In genomic region chr6:43990627-43991619, GRCh38 we compare ENCODE assay signal across 1 cellular context.
TF ChIP-seq lines count a peak whose summit lies in the region.

No MANE protein-coding gene starts in this region.

TF ChIP-seq in HepG2, 621 proteins besides CTCF, POLR2A, EP300 and RAD21 (continued from another document and continues in another):
- no peak for TF ChIP-seq RNF219 (CRISPR knock-in tag; IDR thresholded peaks at IDR 0.05)
- peak; percentile 73 to 75 for TF ChIP-seq HMGXB4 (CRISPR knock-in tag; IDR thresholded peaks at IDR 0.05; ENCODE audit: borderline replicate concordance in 1 of 2, low read depth in 1 of 2)
- peak; percentile 57; the same call in 1 of the 2 replicates for TF ChIP-seq ZNF263 (CRISPR knock-in tag; IDR thresholded peaks at IDR 0.05)
- peak; percentile 25; the same call in 1 of the 2 replicates for TF ChIP-seq EED (CRISPR knock-in tag; IDR thresholded peaks at IDR 0.05)
- TF ChIP-seq ZNF446 (CRISPR knock-in tag; IDR thresholded peaks at IDR 0.05), result no peak
- no peak for TF ChIP-seq KMT2A (CRISPR knock-in tag; IDR thresholded peaks at IDR 0.05)
- no peak for TF ChIP-seq PCBP1 (IDR thresholded peaks at IDR 0.05; ENCODE audit: borderline replicate concordance, low read depth, low read length)
- peak; percentile 15 for TF ChIP-seq DNMT1 (CRISPR knock-in tag; IDR thresholded peaks at IDR 0.05)
- TF ChIP-seq ARID5B (CRISPR knock-in tag; IDR thresholded peaks at IDR 0.05), result peak; percentile 94
- TF ChIP-seq FOXO1 (CRISPR knock-in tag; IDR thresholded peaks at IDR 0.05), result peak; percentile 97
- peak; percentile 97 for TF ChIP-seq MTA1 (CRISPR knock-in tag; IDR thresholded peaks at IDR 0.05; ENCODE audit: borderline replicate concordance)
- TF ChIP-seq ZNF629 (CRISPR knock-in tag; conservative IDR thresholded peaks at IDR 0.05), result peak; percentile 99
- no peak for TF ChIP-seq ZBTB49 (CRISPR knock-in tag; IDR thresholded peaks at IDR 0.05; ENCODE audit: borderline replicate concordance)
- TF ChIP-seq ZNF615 (CRISPR knock-in tag; IDR thresholded peaks at IDR 0.05; ENCODE audit: borderline replicate concordance), result no peak
- TF ChIP-seq DDIT3 (CRISPR knock-in tag; IDR thresholded peaks at IDR 0.05), result no peak
- no peak for TF ChIP-seq NCOA5 (CRISPR knock-in tag; IDR thresholded peaks at IDR 0.05)
- TF ChIP-seq ZFP82 (CRISPR knock-in tag; IDR thresholded peaks at IDR 0.05; ENCODE audit: borderline replicate concordance), result no peak
- no peak for TF ChIP-seq NFYB (CRISPR knock-in tag; IDR thresholded peaks at IDR 0.05)
- peak; percentile 91 for TF ChIP-seq SOX5 (CRISPR knock-in tag; IDR thresholded peaks at IDR 0.05; ENCODE audit: borderline replicate concordance)
- no peak; the same call in 1 of the 2 replicates for TF ChIP-seq SIX4 (CRISPR knock-in tag; IDR thresholded peaks at IDR 0.05)
- TF ChIP-seq MIER3 (CRISPR knock-in tag; IDR thresholded peaks at IDR 0.05; ENCODE audit: borderline replicate concordance), result peak; percentile 76; the same call in 1 of the 2 replicates
- peak; percentile 92 for TF ChIP-seq SAP130 (CRISPR knock-in tag; IDR thresholded peaks at IDR 0.05; ENCODE audit: low read depth)
- no peak for TF ChIP-seq EZH2 (conservative IDR thresholded peaks at IDR 0.05; ENCODE audit: low read depth, low read length)
- peak; percentile 52 for TF ChIP-seq ATF2 (CRISPR knock-in tag; IDR thresholded peaks at IDR 0.05)
- TF ChIP-seq ELF4 (CRISPR knock-in tag; IDR thresholded peaks at IDR 0.05; ENCODE audit: borderline replicate concordance), result no peak; the same call in 1 of the 2 replicates
- TF ChIP-seq BRF2 (CRISPR knock-in tag; IDR thresholded peaks at IDR 0.05), result no peak
- TF ChIP-seq ZSCAN29 (CRISPR knock-in tag; conservative IDR thresholded peaks at IDR 0.05), result peak; percentile 93
- peak; percentile 100 for TF ChIP-seq FOXK1 (CRISPR knock-in tag; IDR thresholded peaks at IDR 0.05; ENCODE audit: borderline replicate concordance, low read depth)
- peak; percentile 98 for TF ChIP-seq PAXIP1 (CRISPR knock-in tag; conservative IDR thresholded peaks at IDR 0.05)
- peak; percentile 86 for TF ChIP-seq DBP (CRISPR knock-in tag; IDR thresholded peaks at IDR 0.05; ENCODE audit: not compliant biosample characterization)
- no peak for TF ChIP-seq MATR3 (CRISPR knock-in tag; IDR thresholded peaks at IDR 0.05)
- TF ChIP-seq ZNF142 (CRISPR knock-in tag; IDR thresholded peaks at IDR 0.05), result peak; percentile 80; the same call in 1 of the 2 replicates
